Comparison of ENCODE assay signal across 11 cellular contexts in genomic region chr14:31944256-31945073, GRCh38.
DNase-seq lines count a peak whose midpoint lies in the region; ATAC-seq, FAIRE-seq and TF ChIP-seq lines count a peak whose summit lies in the region.
"Had no signal": no experiment of that assay in that cellular context is flagged by ENCODE, and none has a peak within 500 bp of the region (broad histone marks: within the 10 kb centered on the region; RNA-seq: fewer than 3 reads in every experiment).

No MANE protein-coding gene starts in this region.

- DNase-seq in DMS153 (lab: John Stamatoyannopoulos, UW) = peak; percentile 43
- DNase-seq in GM12878 (ENCODE audit: low read depth, low spot score) = no peak
- no peak for DNase-seq in naive thymus-derived CD8-positive, alpha-beta T cell
- no peak for DNase-seq in SIG-M5 (lab: John Stamatoyannopoulos, UW)
- DNase-seq in Right ventricle myocardium inferior (ENCODE audit: missing footprints) = no peak
- no peak for DNase-seq in stimulated activated CD4-positive, alpha-beta T cell treated with anti-CD3 and anti-CD28 coated beads, Interleukin-2, amount 100 ng/mL, for 24 hours
- DNase-seq: foreskin melanocyte, left ventricle myocardium inferior, NCI-H345, right cardiac atrium had no signal

- CTCF ChIA-PET in GM12878 (lab: Yijun Ruan, JAX) = interaction anchor here (1.6 to 1.9 kb wide), 2 partner anchors 10 to 18 kb away, joined by 4 read pairs; no protein-coding TSS in a partner anchor

- TF ChIP-seq RAD21 in GM12878 (IDR thresholded peaks at IDR 0.05; ENCODE audit: insufficient read depth, low read depth, low read length) = no peak

- POLR2A ChIA-PET in GM12878 (lab: Charles Lee) = no interaction called here
- POLR2A ChIA-PET in naive thymus-derived CD8-positive, alpha-beta T cell (lab: Charles Lee) = no interaction called here

- SMC1A ChIA-PET in GM12878 (lab: Charles Lee; ENCODE audit: uncharacterized antibody, unreplicated experiment) = no interaction called here

- H3K4me1 ChIP-seq in GM12878 (ENCODE audit: control insufficient read depth, insufficient read depth, low read length) = peaks cover 6% of the 10 kb centered on the region; the same call in 1 of the 2 replicates

- no peaks in the 10 kb centered on the region for H3K27me3 ChIP-seq in GM12878 (replicated peaks in 1 of 2; ENCODE audit: control insufficient read depth in 2 of 2, insufficient read depth in 2 of 2, low read length in 1 of 2)

- no peaks in the 10 kb centered on the region for H3K79me2 ChIP-seq in GM12878 (ENCODE audit: control insufficient read depth, insufficient read depth, low read length)

- BruUV-seq in GM12878 (replicated peaks; lab: Mats Ljungman, UMichigan) = no TSS peak

- H3K36me3 ChIP-seq in GM12878 (ENCODE audit: control insufficient read depth in 2 of 2, insufficient read depth in 2 of 2, low read length in 1 of 2) = no peaks in the 10 kb centered on the region
- H3K36me3 ChIP-seq: left ventricle myocardium inferior had no signal

- H3K9me3 Mint-ChIP-seq in IgD-negative memory B cell = no peaks in the 10 kb centered on the region
- H3K9me3 Mint-ChIP-seq in naive thymus-derived CD8-positive, alpha-beta T cell = no peaks in the 10 kb centered on the region

- no peak for TF ChIP-seq CTCF in GM12878 (IDR thresholded peaks at IDR 0.05 in 2 of 3, conservative IDR thresholded peaks at IDR 0.05 in 1 of 3; ENCODE audit: control insufficient read depth in 2 of 3, extremely low read depth in 1 of 3, insufficient read depth in 1 of 3, low read depth in 3 of 3, low read length in 3 of 3)

- intact Hi-C loops in GM12878 (cut with micrococcal nuclease; ENCODE audit: unreplicated experiment) (no loop called here), Right ventricle myocardium inferior (cut with DNase I) (no loop called here)

- no peak for TF ChIP-seq POLR2A in GM12878 (IDR thresholded peaks at IDR 0.05; ENCODE audit: low read depth, low read length)

- H3K4me3 ChIP-seq in GM12878 = no peak overlapping the region
- H3K4me3 ChIP-seq: left ventricle myocardium inferior had no signal

- no peaks in the 10 kb centered on the region for H3K9me3 ChIP-seq in GM12878 (replicated peaks; ENCODE audit: control insufficient read depth, insufficient read depth, low read length)
- H3K9me3 ChIP-seq: left ventricle myocardium inferior had no signal

- in situ Hi-C loops in GM12878 (cut with MboI) = no loop called here

- 26% methylated on average over 13 of the region's 13 CpGs for WGBS in GM12878 (ENCODE audit: insufficient coverage, insufficient replicate concordance, low lambda C conversion rate, missing lambda C conversion rate)

- no peak for TF ChIP-seq EP300 in GM12878 (IDR thresholded peaks at IDR 0.05; ENCODE audit: borderline replicate concordance in 1 of 2, control insufficient read depth in 1 of 2, low read depth in 2 of 2, low read length in 2 of 2)

- FAIRE-seq in GM12878 (lab: Jason Lieb, UNC) = no peak

- peak overlapping the region in 2 of 3 donors; percentile 54 to 85 for H3K27ac Mint-ChIP-seq in IgD-negative memory B cell
- peak overlapping the region in 9 of 10 donors; percentile 20 to 79 (median 43) for H3K27ac Mint-ChIP-seq in naive thymus-derived CD8-positive, alpha-beta T cell

- H3K4me1 Mint-ChIP-seq in IgD-negative memory B cell = peaks cover 9 to 29% (median 15%) of the 10 kb centered on the region in 3 donors
- H3K4me1 Mint-ChIP-seq in naive thymus-derived CD8-positive, alpha-beta T cell = peaks cover 10 to 22% (median 15%) of the 10 kb centered on the region in 4 donors

- no peak overlapping the region for H2AFZ ChIP-seq in GM12878 (ENCODE audit: control insufficient read depth, low read depth, low read length)

- H3K4me2 ChIP-seq in GM12878 (ENCODE audit: control insufficient read depth, insufficient read depth) = no peak overlapping the region

- no peak overlapping the region for H3K27ac ChIP-seq in GM12878 (ENCODE audit: control insufficient read depth, insufficient read depth)
- H3K27ac ChIP-seq: left ventricle myocardium inferior had no signal

- peak overlapping the region in 3 of 4 donors; percentile 58 to 83 (median 75) for H3K4me3 Mint-ChIP-seq in IgD-negative memory B cell
- peak overlapping the region in 5 of 10 donors; percentile 1 to 58 (median 44) for H3K4me3 Mint-ChIP-seq in naive thymus-derived CD8-positive, alpha-beta T cell

- no peaks in the 10 kb centered on the region for H4K20me1 ChIP-seq in GM12878 (ENCODE audit: control insufficient read depth, insufficient read depth)

- H3K36me3 Mint-ChIP-seq in IgD-negative memory B cell = no peaks in the 10 kb centered on the region
- no peaks in the 10 kb centered on the region for H3K36me3 Mint-ChIP-seq in naive thymus-derived CD8-positive, alpha-beta T cell

- RAD21 ChIA-PET in GM12878 (lab: Charles Lee; ENCODE audit: unreplicated experiment) = no interaction called here

- H3K27me3 Mint-ChIP-seq in IgD-negative memory B cell = peaks cover 1% of the 10 kb centered on the region
- no peaks in the 10 kb centered on the region for H3K27me3 Mint-ChIP-seq in naive thymus-derived CD8-positive, alpha-beta T cell

- ATAC-seq in GM12878 (peak; percentile 48), Right ventricle myocardium inferior (no peak)
- ATAC-seq in naive thymus-derived CD8-positive, alpha-beta T cell = peak in 1 of 2 donors; percentile 44

- no peak overlapping the region for H3K9ac ChIP-seq in GM12878 (ENCODE audit: control insufficient read depth, insufficient read depth, low read length)

TF ChIP-seq in GM12878, 131 proteins besides CTCF, POLR2A, EP300 and RAD21:
- TF ChIP-seq NRF1 (conservative IDR thresholded peaks at IDR 0.05; ENCODE audit: low read depth, low read length) (no peak), PRDM15 (CRISPR knock-in tag; IDR thresholded peaks at IDR 0.05) (no peak), USF2 (IDR thresholded peaks at IDR 0.05; ENCODE audit: borderline replicate concordance, low read depth, low read length) (no peak), BCL3 (IDR thresholded peaks at IDR 0.05; ENCODE audit: borderline replicate concordance, insufficient read depth, low read depth, low read length, poor library complexity, severe bottlenecking) (no peak), HSF1 (IDR thresholded peaks at IDR 0.05; ENCODE audit: low read depth, low read length) (no peak)
